In the genomic region with DNA sequence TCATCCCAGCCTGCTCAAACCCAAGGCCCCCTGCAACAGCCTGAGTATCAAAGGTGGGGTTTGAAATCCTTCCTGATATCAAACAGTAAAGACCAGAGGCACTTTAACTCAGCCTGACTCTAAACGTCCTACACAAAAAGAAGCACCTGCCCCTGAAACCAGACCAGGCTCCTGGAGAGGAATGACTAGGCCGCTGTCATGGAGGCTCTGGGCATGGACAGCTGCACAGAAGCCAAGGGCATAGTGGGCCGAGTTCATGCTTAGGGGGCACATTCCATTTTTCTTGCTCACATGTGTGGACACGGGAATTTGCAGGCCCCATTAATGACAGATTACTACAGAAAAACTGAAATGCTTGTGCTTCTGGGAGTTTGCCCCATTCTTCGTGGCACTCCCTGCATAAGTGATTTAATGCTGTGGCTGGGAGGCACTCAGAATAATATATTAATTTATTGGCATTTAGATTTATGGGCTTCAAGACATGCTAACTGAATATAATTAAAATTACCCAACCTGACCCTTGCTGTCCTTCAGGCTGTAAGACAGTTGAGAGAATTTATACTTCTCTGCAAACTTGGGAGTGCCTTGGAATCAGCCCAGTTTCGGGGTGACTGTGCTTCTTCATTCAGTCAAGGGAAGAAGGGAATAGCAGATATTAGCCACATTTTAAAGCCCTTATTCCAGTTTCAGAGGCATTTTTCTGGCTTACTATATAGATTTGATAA, we compare ENCODE assay signal across 18 cellular contexts.
A peak's percentile ranks its signal among the peaks of the same experiment; 100 is the strongest.
DNase-seq lines count a peak whose midpoint lies in the region; ATAC-seq and TF ChIP-seq lines count a peak whose summit lies in the region.
"Had no signal": no experiment of that assay in that cellular context is flagged by ENCODE, and none has a peak within 500 bp of the region (broad histone marks: within the 10 kb centered on the region; RNA-seq: fewer than 3 reads in every experiment).

No MANE protein-coding gene starts in this region.

- H3K4me2 ChIP-seq in PC-3 (ENCODE audit: low read length) = no peak overlapping the region
- H3K4me2 ChIP-seq: A549 had no signal

- H3K27me3 ChIP-seq in CD4-positive, alpha-beta memory T cell (ENCODE audit: insufficient read depth, low read length) = no peaks in the 10 kb centered on the region
- no peaks in the 10 kb centered on the region for H3K27me3 ChIP-seq in PC-3 (ENCODE audit: low read length)
- H3K27me3 ChIP-seq: heart left ventricle had no signal

- CTCF ChIA-PET in activated CD4-positive, alpha-beta memory T cell treated with anti-CD3 and anti-CD28 coated beads, Interleukin-2, amount 10 ng/mL, durations not matched to agents 7 days and 5 days (lab: Charles Lee) = interaction anchor here (2.0 kb wide), 1 partner anchor 15 kb away, joined by 10 read pairs; no protein-coding TSS in a partner anchor
- CTCF ChIA-PET in activated CD4-positive, alpha-beta memory T cell treated with anti-CD3 and anti-CD28 coated beads for 36 hours (lab: Charles Lee) = interaction anchor here (1.0 kb wide), 1 partner anchor 16 kb away, joined by 3 read pairs; no protein-coding TSS in a partner anchor
- CTCF ChIA-PET in CD4-positive, alpha-beta memory T cell (lab: Charles Lee; ENCODE audit: partially characterized antibody) = interaction anchor here (1.1 to 2.5 kb wide), 3 partner anchors 13 to 233 kb away, joined by 3 to 22 read pairs (median 13); no protein-coding TSS in a partner anchor
- CTCF ChIA-PET in PC-3 (lab: Charles Lee) = no interaction called here

- intact Hi-C loops in activated CD4-positive, alpha-beta memory T cell treated with anti-CD3 and anti-CD28 coated beads for 36 hours (cut with micrococcal nuclease) = loop anchor here (5.0 kb wide), 2 partner anchors 104 to 234 kb away; a partner anchor contains a TSS
- intact Hi-C loops in CD4-positive, alpha-beta memory T cell (cut with micrococcal nuclease) = loop anchor here (5.0 kb wide), 1 partner anchor 234 kb away; no protein-coding TSS in a partner anchor
- intact Hi-C loops in PC-3 (cut with micrococcal nuclease) = no loop called here

- BruUV-seq in PC-3 (replicated peaks; lab: Mats Ljungman, UMichigan) = no TSS peak

- H3K4me1 Mint-ChIP-seq in activated CD4-positive, alpha-beta memory T cell treated with anti-CD3 and anti-CD28 coated beads, Interleukin-2, amount 10 ng/mL, durations not matched to agents 7 days and 5 days = peaks cover 38% of the 10 kb centered on the region
- H3K4me1 Mint-ChIP-seq in activated CD4-positive, alpha-beta memory T cell treated with anti-CD3 and anti-CD28 coated beads for 36 hours (ENCODE audit: low read depth) = peaks cover 43% of the 10 kb centered on the region
- peaks cover 34 to 69% (median 50%) of the 10 kb centered on the region in 4 donors for H3K4me1 Mint-ChIP-seq in CD4-positive, alpha-beta memory T cell
- H3K4me1 Mint-ChIP-seq: nephron progenitor cell had no signal

- DNase-seq in activated CD4-positive, alpha-beta memory T cell treated with anti-CD3 and anti-CD28 coated beads, Interleukin-2, amount 10 ng/mL, durations not matched to agents 7 days and 5 days = no peak
- no peak for DNase-seq in activated CD4-positive, alpha-beta memory T cell treated with anti-CD3 and anti-CD28 coated beads for 36 hours
- DNase-seq in CD4-positive, alpha-beta memory T cell = no peak
- peak; percentile 40 for DNase-seq in coronary artery (ENCODE audit: low spot score)
- peak; percentile 68 for DNase-seq in pons (ENCODE audit: low spot score)
- no peak for DNase-seq in CD1c-positive myeloid dendritic cell (ENCODE audit: extremely low spot score)
- no peak for DNase-seq in PC-3
- DNase-seq: GOT3, heart left ventricle, mammary epithelial cell, NCI-H146, nephron progenitor cell had no signal

- no peaks in the 10 kb centered on the region for H3K9me2 ChIP-seq in PC-3 (replicated peaks; ENCODE audit: low read length)

- POLR2A ChIA-PET in activated CD4-positive, alpha-beta memory T cell treated with anti-CD3 and anti-CD28 coated beads, Interleukin-2, amount 10 ng/mL, durations not matched to agents 7 days and 5 days (lab: Charles Lee) = interaction anchor here (0.8 to 2.1 kb wide), 3 partner anchors 15 to 104 kb away, joined by 3 to 12 read pairs (median 3); a partner anchor contains a TSS
- POLR2A ChIA-PET in activated CD4-positive, alpha-beta memory T cell treated with anti-CD3 and anti-CD28 coated beads for 36 hours (lab: Charles Lee) = interaction anchor here (0.7 kb wide), 1 partner anchor 13 kb away, joined by 3 read pairs; no protein-coding TSS in a partner anchor
- POLR2A ChIA-PET in CD4-positive, alpha-beta memory T cell (lab: Charles Lee; ENCODE audit: partially characterized antibody) = interaction anchor here (1.6 to 3.5 kb wide), 2 partner anchors 101 to 104 kb away, joined by 4 to 15 read pairs; no protein-coding TSS in a partner anchor
- POLR2A ChIA-PET in PC-3 (lab: Charles Lee; ENCODE audit: unreplicated experiment) = no interaction called here

- H3K4me1 ChIP-seq in CD4-positive, alpha-beta memory T cell (ENCODE audit: insufficient read depth, low read length) = peaks cover 45% of the 10 kb centered on the region
- no peaks in the 10 kb centered on the region for H3K4me1 ChIP-seq in PC-3 (ENCODE audit: insufficient read depth, low read length)
- H3K4me1 ChIP-seq: A549, heart left ventricle had no signal

- H3K9me3 Mint-ChIP-seq in activated CD4-positive, alpha-beta memory T cell treated with anti-CD3 and anti-CD28 coated beads, Interleukin-2, amount 10 ng/mL, durations not matched to agents 7 days and 5 days = no peaks in the 10 kb centered on the region
- H3K9me3 Mint-ChIP-seq in activated CD4-positive, alpha-beta memory T cell treated with anti-CD3 and anti-CD28 coated beads for 36 hours = no peaks in the 10 kb centered on the region
- H3K9me3 Mint-ChIP-seq in CD4-positive, alpha-beta memory T cell = peaks cover 0 to 1% (median 0%) of the 10 kb centered on the region in 8 donors
- H3K9me3 Mint-ChIP-seq: activated T-helper 2 cell treated with anti-CD3 and anti-CD28 coated beads, Interferon-gamma antibody, Interleukin-2, Interleukin-4, amounts not matched to agents 10 μg/mL and 5 μg/mL and 100 μg/mL, durations not matched to agents 14 hours and 24 hours and 36 hours had no signal

- no peak overlapping the region for H3K4me3 Mint-ChIP-seq in activated CD4-positive, alpha-beta memory T cell treated with anti-CD3 and anti-CD28 coated beads, Interleukin-2, amount 10 ng/mL, durations not matched to agents 7 days and 5 days
- no peak overlapping the region for H3K4me3 Mint-ChIP-seq in activated CD4-positive, alpha-beta memory T cell treated with anti-CD3 and anti-CD28 coated beads for 36 hours
- peak overlapping the region in 5 of 8 donors; percentile 64 to 82 (median 74) for H3K4me3 Mint-ChIP-seq in CD4-positive, alpha-beta memory T cell
- H3K4me3 Mint-ChIP-seq: nephron progenitor cell had no signal

- no peak overlapping the region for H3K4me3 ChIP-seq in CD4-positive, alpha-beta memory T cell (ENCODE audit: low read length in 2 of 2)
- H3K4me3 ChIP-seq in coronary artery = no peak overlapping the region
- H3K4me3 ChIP-seq in PC-3 (ENCODE audit: low read length) = no peak overlapping the region
- H3K4me3 ChIP-seq: A549, heart left ventricle had no signal

- no peak overlapping the region for H2AFZ ChIP-seq in PC-3 (ENCODE audit: low read length)

- H3F3A ChIP-seq in PC-3 (ENCODE audit: low read length, unreplicated experiment) = no peaks in the 10 kb centered on the region

- H3K27ac ChIP-seq in CD4-positive, alpha-beta memory T cell (ENCODE audit: low read depth, low read length) = no peak overlapping the region
- H3K27ac ChIP-seq in coronary artery (no peak overlapping the region), PC-3 (ENCODE audit: low read length) (no peak overlapping the region)
- H3K27ac ChIP-seq: A549, C4-2B had no signal

- H3K27me3 Mint-ChIP-seq in activated CD4-positive, alpha-beta memory T cell treated with anti-CD3 and anti-CD28 coated beads, Interleukin-2, amount 10 ng/mL, durations not matched to agents 7 days and 5 days = peaks cover 14% of the 10 kb centered on the region
- H3K27me3 Mint-ChIP-seq in activated CD4-positive, alpha-beta memory T cell treated with anti-CD3 and anti-CD28 coated beads for 36 hours = no peaks in the 10 kb centered on the region
- H3K27me3 Mint-ChIP-seq in CD4-positive, alpha-beta memory T cell = no peaks in the 10 kb centered on the region

- H3K79me2 ChIP-seq in PC-3 (ENCODE audit: low read length) = no peaks in the 10 kb centered on the region

- no peak overlapping the region for H3K9ac ChIP-seq in PC-3 (ENCODE audit: low read length)

- peaks cover 5% of the 10 kb centered on the region for H3K36me3 Mint-ChIP-seq in activated CD4-positive, alpha-beta memory T cell treated with anti-CD3 and anti-CD28 coated beads, Interleukin-2, amount 10 ng/mL, durations not matched to agents 7 days and 5 days (ENCODE audit: low read depth)
- no peaks in the 10 kb centered on the region for H3K36me3 Mint-ChIP-seq in activated CD4-positive, alpha-beta memory T cell treated with anti-CD3 and anti-CD28 coated beads for 36 hours
- H3K36me3 Mint-ChIP-seq in CD4-positive, alpha-beta memory T cell = no peaks in the 10 kb centered on the region

- no peaks in the 10 kb centered on the region for H4K20me1 ChIP-seq in PC-3 (ENCODE audit: low read length)

- H3K27ac Mint-ChIP-seq in activated CD4-positive, alpha-beta memory T cell treated with anti-CD3 and anti-CD28 coated beads, Interleukin-2, amount 10 ng/mL, durations not matched to agents 7 days and 5 days = peak overlapping the region; percentile 78
- H3K27ac Mint-ChIP-seq in activated CD4-positive, alpha-beta memory T cell treated with anti-CD3 and anti-CD28 coated beads for 36 hours = no peak overlapping the region
- peak overlapping the region in 6 of 7 donors; percentile 81 to 96 (median 90) for H3K27ac Mint-ChIP-seq in CD4-positive, alpha-beta memory T cell
- H3K27ac Mint-ChIP-seq: activated T-helper 2 cell treated with anti-CD3 and anti-CD28 coated beads, Interferon-gamma antibody, Interleukin-2, Interleukin-4, amounts not matched to agents 10 μg/mL and 5 μg/mL and 100 μg/mL, durations not matched to agents 14 hours and 24 hours and 36 hours; nephron progenitor cell; progenitor cell of endocrine pancreas had no signal

- H3K36me3 ChIP-seq in CD4-positive, alpha-beta memory T cell (ENCODE audit: insufficient read depth, low read length) = no peaks in the 10 kb centered on the region
- no peaks in the 10 kb centered on the region for H3K36me3 ChIP-seq in PC-3 (ENCODE audit: low read depth, low read length)
- H3K36me3 ChIP-seq: heart left ventricle had no signal

- TF ChIP-seq CTCF in coronary artery (IDR thresholded peaks at IDR 0.05) = no peak
- TF ChIP-seq CTCF in PC-3 (conservative IDR thresholded peaks at IDR 0.05; ENCODE audit: low read depth, low read length) = no peak

- ATAC-seq in HG03139 (IDR thresholded peaks at IDR 0.05; ENCODE audit: unreplicated experiment) (no peak), PC-3 (no peak)
- ATAC-seq: A549, heart left ventricle, HepG2 had no signal

- H3K9me3 ChIP-seq in CD4-positive, alpha-beta memory T cell (ENCODE audit: control insufficient read depth in 1 of 2, low read length in 2 of 2) = no peaks in the 10 kb centered on the region
- no peaks in the 10 kb centered on the region for H3K9me3 ChIP-seq in PC-3 (ENCODE audit: low read length)
- H3K9me3 ChIP-seq: A549 had no signal

Comparison
In these comparisons a context has a peak if more than half of its experiments do, and no peak if none do; other contexts are left out.
1. DNase-seq: peak in coronary artery (single experiment) and pons (single experiment); none in activated CD4-positive, alpha-beta memory T cell treated with anti-CD3 and anti-CD28 coated beads, Interleukin-2, amount 10 ng/mL, durations not matched to agents 7 days and 5 days (single experiment), activated CD4-positive, alpha-beta memory T cell treated with anti-CD3 and anti-CD28 coated beads for 36 hours (single experiment), CD4-positive, alpha-beta memory T cell (0 of 5), CD1c-positive myeloid dendritic cell (single experiment) and PC-3 (single experiment).
2. H3K4me3 Mint-ChIP-seq: peak in CD4-positive, alpha-beta memory T cell (5 of 8); none in activated CD4-positive, alpha-beta memory T cell treated with anti-CD3 and anti-CD28 coated beads, Interleukin-2, amount 10 ng/mL, durations not matched to agents 7 days and 5 days (single experiment) and activated CD4-positive, alpha-beta memory T cell treated with anti-CD3 and anti-CD28 coated beads for 36 hours (single experiment).